In genomic region chr3:69086133-69086722, GRCh38 we compare ENCODE assay signal across 8 cellular contexts. TPM values are rescaled to one million over a fixed set of nuclear protein-coding genes. Genes with fewer than 3 reads are reported as not detected.
DNase-seq lines count a peak whose midpoint lies in the region; ATAC-seq and TF ChIP-seq lines count a peak whose summit lies in the region.

No MANE protein-coding gene starts in this region.

- peak overlapping the region; percentile 93 for H3K4me3 ChIP-seq in GM23248
- peak overlapping the region; percentile 60 to 99 (median 92) for H3K4me3 ChIP-seq in dorsolateral prefrontal cortex

- 0 out of 2 replicates have a peak, but pooled peaks cover 4% of the 10 kb centered on the region for H4K20me1 ChIP-seq in GM23248 (ENCODE audit: insufficient read depth)

- H2AFZ ChIP-seq in GM23248, result peak overlapping the region; percentile 87

- peak overlapping the region; percentile 98 for H3K4me2 ChIP-seq in GM23248 (ENCODE audit: unreplicated experiment)

- ATAC-seq in HG02610 (IDR thresholded peaks at IDR 0.05; ENCODE audit: unreplicated experiment), result no peak
- no peak for ATAC-seq in HG02571 (IDR thresholded peaks at IDR 0.05; ENCODE audit: unreplicated experiment)

- H3K4me1 ChIP-seq in GM23248 (ENCODE audit: insufficient read depth), result peaks cover 66% of the 10 kb centered on the region

- H3K9ac ChIP-seq in GM23248, result peak overlapping the region; percentile 97

- no peaks in the 10 kb centered on the region for H3K36me3 ChIP-seq in GM23248 (ENCODE audit: low read depth)

- 1 to 2% methylated on average over 5 of the region's 5 CpGs for WGBS in GM23248 (ENCODE audit: low coverage in 1 of 2, low lambda C conversion rate in 2 of 2, missing lambda C conversion rate in 2 of 2), 2 experiments

- H3K9me3 ChIP-seq in GM23248 (ENCODE audit: low read depth), result no peaks in the 10 kb centered on the region

- intact Hi-C loops in dorsolateral prefrontal cortex (cut with DNase I), result loop anchor here in 1 of 2 donors (5.0 kb wide), 1 partner anchor 34 kb away; the partner anchor contains the start of gene TMF1

- peaks cover 52% of the 10 kb centered on the region for H3K79me2 ChIP-seq in GM23248 (ENCODE audit: insufficient read depth)

- H3K27me3 ChIP-seq in GM23248 (replicated peaks; ENCODE audit: insufficient read depth), result no peaks in the 10 kb centered on the region
- H3K27me3 ChIP-seq in dorsolateral prefrontal cortex, result no peaks in the 10 kb centered on the region

- no peaks in the 10 kb centered on the region for H3K9me2 ChIP-seq in GM23248 (ENCODE audit: insufficient read depth)

- peak overlapping the region; percentile 98 for H3K27ac ChIP-seq in GM23248
- peak overlapping the region; percentile 85 to 99 (median 98) for H3K27ac ChIP-seq in dorsolateral prefrontal cortex

- no peak for TF ChIP-seq CTCF in dorsolateral prefrontal cortex (IDR thresholded peaks at IDR 0.05 in 54 of 56, conservative IDR thresholded peaks at IDR 0.05 in 2 of 56; ENCODE audit: low read depth in 1 of 56, partially characterized antibody in 56 of 56)

- H3F3A ChIP-seq in GM23248 (ENCODE audit: insufficient read depth), result peaks cover 74% of the 10 kb centered on the region

- in situ Hi-C loops in GM23248 (cut with MboI), result no loop called here

- DNase-seq in GM23248 (peak; percentile 94), NCI-H510A treated with DMSO at 0.1 percent for 48 hours (lab: John Stamatoyannopoulos, UW) (peak; percentile 23), dorsolateral prefrontal cortex (peak; percentile 71 to 93 (median 87)), medulla oblongata (ENCODE audit: extremely low spot score) (peak; percentile 85)
- peak; percentile 74 to 79 for DNase-seq in activated CD4-positive, alpha-beta T cell treated with anti-CD3 and anti-CD28 coated beads, Interleukin-2, amount 50 U/mL, for 4 hours
- peak; percentile 79 to 80 for DNase-seq in stimulated activated CD4-positive, alpha-beta T cell treated with anti-CD3 and anti-CD28 coated beads, Interleukin-4, amount 100 ng/mL, for 48 hours (ENCODE audit: low read depth in 2 of 2)

RNA-seq across cellular contexts. Expression of gene ARL6IP5, which starts 1.5 kb away (rescaled TPM):
- 94.0 and 98.7 TPM in 2 replicates for total RNA-seq in GM23248 (2014; rRNA removed; shearing (Covaris generic))
- 174 and 178 TPM in 2 replicates for polyA plus RNA-seq in GM23248 (2016; fragmentation: Nextera tagmentation; extraction: Ambion mirVana)
- 100 to 1,000 TPM in 113 of 120 experiments, 10 to 100 TPM in 7; 51.3 to 182 (median 139) TPM for total RNA-seq in dorsolateral prefrontal cortex

RNA-seq across cellular contexts. Expression of gene UBA3, which starts 6.1 kb away (rescaled TPM):
- 64.0 and 75.1 TPM in 2 replicates for total RNA-seq in GM23248 (2014; rRNA removed; shearing (Covaris generic))
- polyA plus RNA-seq in GM23248 (2016; fragmentation: Nextera tagmentation; extraction: Ambion mirVana), result 62.1 and 65.0 TPM in 2 replicates
- 10 to 100 TPM; 45.9 to 99.3 (median 65.9) TPM for total RNA-seq in dorsolateral prefrontal cortex

RNA-seq across cellular contexts. Expression of gene TMF1, which starts 34.1 kb away (rescaled TPM):
- 27.0 and 35.2 TPM in 2 replicates for total RNA-seq in GM23248 (2014; rRNA removed; shearing (Covaris generic))
- polyA plus RNA-seq in GM23248 (2016; fragmentation: Nextera tagmentation; extraction: Ambion mirVana), result 36.9 and 41.4 TPM in 2 replicates
- total RNA-seq in dorsolateral prefrontal cortex, result 10 to 100 TPM; 26.4 to 42.8 (median 33.8) TPM

RNA-seq across cellular contexts. Expression of gene LMOD3, which starts 36.2 kb away (rescaled TPM):
- total RNA-seq in GM23248 (2014; rRNA removed; shearing (Covaris generic)), result not detected in 2 replicates
- 0.04 TPM in 1 of 2 replicates, not detected in the other for polyA plus RNA-seq in GM23248 (2016; fragmentation: Nextera tagmentation; extraction: Ambion mirVana)
- 1 to 10 TPM in 7 of 120 experiments, under 1 TPM in 106, not detected in 7; 0.13 to 1.2 (median 0.44) TPM for total RNA-seq in dorsolateral prefrontal cortex

Comparison
In these comparisons a context has a peak if more than half of its experiments do, and no peak if none do; other contexts are left out.
1. DNase-seq: peak in every context shown above with its lines; median percentile 94 in GM23248; 87 in dorsolateral prefrontal cortex; 85 in medulla oblongata; 80 in stimulated activated CD4-positive, alpha-beta T cell treated with anti-CD3 and anti-CD28 coated beads, Interleukin-4, amount 100 ng/mL, for 48 hours; 76 in activated CD4-positive, alpha-beta T cell treated with anti-CD3 and anti-CD28 coated beads, Interleukin-2, amount 50 U/mL, for 4 hours; 23 in NCI-H510A treated with DMSO at 0.1 percent for 48 hours.